1 cellular context compared by ENCODE assay signal in the genomic region with DNA sequence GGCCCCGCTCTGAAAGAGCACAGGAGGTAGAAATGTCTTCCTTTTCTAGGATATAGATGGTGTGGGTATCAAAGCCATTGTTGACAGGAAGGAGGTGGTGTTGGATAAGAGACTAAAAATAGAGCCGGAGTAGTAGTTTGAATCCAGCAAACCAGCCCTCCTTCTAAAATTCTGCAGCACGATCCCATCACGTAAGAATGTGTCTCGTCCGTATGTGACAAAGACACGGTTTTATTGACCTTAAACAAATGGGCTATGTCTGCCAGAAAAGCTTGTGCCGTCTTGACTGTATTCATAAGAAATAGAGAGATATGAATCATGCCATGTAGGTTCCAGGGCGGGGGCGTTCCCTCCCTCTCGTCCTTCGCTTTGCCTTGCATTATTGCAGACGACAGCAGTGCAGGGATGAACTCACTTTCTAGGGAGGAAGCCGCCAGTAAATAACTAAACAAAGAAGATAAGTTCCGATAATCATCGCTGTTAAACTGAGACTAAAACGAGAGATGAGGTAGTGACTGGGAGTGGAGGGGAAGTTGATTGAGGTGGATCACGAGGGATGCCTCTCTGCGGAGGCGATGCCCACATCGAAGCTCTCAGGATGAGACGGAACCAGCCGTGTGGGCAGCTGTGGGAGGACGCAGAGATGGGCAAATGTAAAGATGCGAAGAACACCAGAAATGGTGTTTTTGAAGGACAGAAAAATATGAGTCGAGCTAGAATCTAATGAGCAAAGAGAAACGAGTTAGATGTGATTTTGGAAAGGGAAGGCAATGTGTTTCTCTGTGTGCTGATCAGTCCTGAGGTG.
TF ChIP-seq lines count a peak whose summit lies in the region.

No MANE protein-coding gene starts in this region.

TF ChIP-seq in GM23338, 12 proteins besides CTCF, POLR2A, EP300 and RAD21:
- TF ChIP-seq, protein P1, sequence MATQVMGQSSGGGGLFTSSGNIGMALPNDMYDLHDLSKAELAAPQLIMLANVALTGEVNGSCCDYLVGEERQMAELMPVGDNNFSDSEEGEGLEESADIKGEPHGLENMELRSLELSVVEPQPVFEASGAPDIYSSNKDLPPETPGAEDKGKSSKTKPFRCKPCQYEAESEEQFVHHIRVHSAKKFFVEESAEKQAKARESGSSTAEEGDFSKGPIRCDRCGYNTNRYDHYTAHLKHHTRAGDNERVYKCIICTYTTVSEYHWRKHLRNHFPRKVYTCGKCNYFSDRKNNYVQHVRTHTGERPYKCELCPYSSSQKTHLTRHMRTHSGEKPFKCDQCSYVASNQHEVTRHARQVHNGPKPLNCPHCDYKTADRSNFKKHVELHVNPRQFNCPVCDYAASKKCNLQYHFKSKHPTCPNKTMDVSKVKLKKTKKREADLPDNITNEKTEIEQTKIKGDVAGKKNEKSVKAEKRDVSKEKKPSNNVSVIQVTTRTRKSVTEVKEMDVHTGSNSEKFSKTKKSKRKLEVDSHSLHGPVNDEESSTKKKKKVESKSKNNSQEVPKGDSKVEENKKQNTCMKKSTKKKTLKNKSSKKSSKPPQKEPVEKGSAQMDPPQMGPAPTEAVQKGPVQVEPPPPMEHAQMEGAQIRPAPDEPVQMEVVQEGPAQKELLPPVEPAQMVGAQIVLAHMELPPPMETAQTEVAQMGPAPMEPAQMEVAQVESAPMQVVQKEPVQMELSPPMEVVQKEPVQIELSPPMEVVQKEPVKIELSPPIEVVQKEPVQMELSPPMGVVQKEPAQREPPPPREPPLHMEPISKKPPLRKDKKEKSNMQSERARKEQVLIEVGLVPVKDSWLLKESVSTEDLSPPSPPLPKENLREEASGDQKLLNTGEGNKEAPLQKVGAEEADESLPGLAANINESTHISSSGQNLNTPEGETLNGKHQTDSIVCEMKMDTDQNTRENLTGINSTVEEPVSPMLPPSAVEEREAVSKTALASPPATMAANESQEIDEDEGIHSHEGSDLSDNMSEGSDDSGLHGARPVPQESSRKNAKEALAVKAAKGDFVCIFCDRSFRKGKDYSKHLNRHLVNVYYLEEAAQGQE (IDR thresholded peaks at IDR 0.05; ENCODE audit: unreplicated experiment), result no peak
- TF ChIP-seq, protein P2, sequence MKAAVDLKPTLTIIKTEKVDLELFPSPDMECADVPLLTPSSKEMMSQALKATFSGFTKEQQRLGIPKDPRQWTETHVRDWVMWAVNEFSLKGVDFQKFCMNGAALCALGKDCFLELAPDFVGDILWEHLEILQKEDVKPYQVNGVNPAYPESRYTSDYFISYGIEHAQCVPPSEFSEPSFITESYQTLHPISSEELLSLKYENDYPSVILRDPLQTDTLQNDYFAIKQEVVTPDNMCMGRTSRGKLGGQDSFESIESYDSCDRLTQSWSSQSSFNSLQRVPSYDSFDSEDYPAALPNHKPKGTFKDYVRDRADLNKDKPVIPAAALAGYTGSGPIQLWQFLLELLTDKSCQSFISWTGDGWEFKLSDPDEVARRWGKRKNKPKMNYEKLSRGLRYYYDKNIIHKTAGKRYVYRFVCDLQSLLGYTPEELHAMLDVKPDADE (IDR thresholded peaks at IDR 0.05), result no peak
- TF ChIP-seq CREB1 (CRISPR knock-in tag; IDR thresholded peaks at IDR 0.05; ENCODE audit: low read depth) (no peak), EZH2 (IDR thresholded peaks at IDR 0.05; ENCODE audit: low read depth, unreplicated experiment) (no peak), POLR2AphosphoS5 (IDR thresholded peaks at IDR 0.05; ENCODE audit: low read depth) (no peak)
- TF ChIP-seq, protein P3, sequence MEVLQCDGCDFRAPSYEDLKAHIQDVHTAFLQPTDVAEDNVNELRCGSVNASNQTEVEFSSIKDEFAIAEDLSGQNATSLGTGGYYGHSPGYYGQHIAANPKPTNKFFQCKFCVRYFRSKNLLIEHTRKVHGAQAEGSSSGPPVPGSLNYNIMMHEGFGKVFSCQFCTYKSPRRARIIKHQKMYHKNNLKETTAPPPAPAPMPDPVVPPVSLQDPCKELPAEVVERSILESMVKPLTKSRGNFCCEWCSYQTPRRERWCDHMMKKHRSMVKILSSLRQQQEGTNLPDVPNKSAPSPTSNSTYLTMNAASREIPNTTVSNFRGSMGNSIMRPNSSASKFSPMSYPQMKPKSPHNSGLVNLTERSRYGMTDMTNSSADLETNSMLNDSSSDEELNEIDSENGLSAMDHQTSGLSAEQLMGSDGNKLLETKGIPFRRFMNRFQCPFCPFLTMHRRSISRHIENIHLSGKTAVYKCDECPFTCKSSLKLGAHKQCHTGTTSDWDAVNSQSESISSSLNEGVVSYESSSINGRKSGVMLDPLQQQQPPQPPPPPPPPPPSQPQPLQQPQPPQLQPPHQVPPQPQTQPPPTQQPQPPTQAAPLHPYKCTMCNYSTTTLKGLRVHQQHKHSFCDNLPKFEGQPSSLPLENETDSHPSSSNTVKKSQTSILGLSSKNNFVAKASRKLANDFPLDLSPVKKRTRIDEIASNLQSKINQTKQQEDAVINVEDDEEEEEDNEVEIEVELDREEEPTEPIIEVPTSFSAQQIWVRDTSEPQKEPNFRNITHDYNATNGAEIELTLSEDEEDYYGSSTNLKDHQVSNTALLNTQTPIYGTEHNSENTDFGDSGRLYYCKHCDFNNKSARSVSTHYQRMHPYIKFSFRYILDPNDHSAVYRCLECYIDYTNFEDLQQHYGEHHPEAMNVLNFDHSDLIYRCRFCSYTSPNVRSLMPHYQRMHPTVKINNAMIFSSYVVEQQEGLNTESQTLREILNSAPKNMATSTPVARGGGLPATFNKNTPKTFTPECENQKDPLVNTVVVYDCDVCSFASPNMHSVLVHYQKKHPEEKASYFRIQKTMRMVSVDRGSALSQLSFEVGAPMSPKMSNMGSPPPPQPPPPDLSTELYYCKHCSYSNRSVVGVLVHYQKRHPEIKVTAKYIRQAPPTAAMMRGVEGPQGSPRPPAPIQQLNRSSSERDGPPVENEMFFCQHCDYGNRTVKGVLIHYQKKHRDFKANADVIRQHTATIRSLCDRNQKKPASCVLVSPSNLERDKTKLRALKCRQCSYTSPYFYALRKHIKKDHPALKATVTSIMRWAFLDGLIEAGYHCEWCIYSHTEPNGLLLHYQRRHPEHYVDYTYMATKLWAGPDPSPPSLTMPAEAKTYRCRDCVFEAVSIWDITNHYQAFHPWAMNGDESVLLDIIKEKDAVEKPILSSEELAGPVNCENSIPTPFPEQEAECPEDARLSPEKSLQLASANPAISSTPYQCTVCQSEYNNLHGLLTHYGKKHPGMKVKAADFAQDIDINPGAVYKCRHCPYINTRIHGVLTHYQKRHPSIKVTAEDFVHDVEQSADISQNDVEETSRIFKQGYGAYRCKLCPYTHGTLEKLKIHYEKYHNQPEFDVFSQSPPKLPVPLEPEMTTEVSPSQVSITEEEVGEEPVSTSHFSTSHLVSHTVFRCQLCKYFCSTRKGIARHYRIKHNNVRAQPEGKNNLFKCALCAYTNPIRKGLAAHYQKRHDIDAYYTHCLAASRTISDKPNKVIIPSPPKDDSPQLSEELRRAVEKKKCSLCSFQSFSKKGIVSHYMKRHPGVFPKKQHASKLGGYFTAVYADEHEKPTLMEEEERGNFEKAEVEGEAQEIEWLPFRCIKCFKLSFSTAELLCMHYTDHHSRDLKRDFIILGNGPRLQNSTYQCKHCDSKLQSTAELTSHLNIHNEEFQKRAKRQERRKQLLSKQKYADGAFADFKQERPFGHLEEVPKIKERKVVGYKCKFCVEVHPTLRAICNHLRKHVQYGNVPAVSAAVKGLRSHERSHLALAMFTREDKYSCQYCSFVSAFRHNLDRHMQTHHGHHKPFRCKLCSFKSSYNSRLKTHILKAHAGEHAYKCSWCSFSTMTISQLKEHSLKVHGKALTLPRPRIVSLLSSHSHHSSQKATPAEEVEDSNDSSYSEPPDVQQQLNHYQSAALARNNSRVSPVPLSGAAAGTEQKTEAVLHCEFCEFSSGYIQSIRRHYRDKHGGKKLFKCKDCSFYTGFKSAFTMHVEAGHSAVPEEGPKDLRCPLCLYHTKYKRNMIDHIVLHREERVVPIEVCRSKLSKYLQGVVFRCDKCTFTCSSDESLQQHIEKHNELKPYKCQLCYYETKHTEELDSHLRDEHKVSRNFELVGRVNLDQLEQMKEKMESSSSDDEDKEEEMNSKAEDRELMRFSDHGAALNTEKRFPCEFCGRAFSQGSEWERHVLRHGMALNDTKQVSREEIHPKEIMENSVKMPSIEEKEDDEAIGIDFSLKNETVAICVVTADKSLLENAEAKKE (CRISPR knock-in tag; IDR thresholded peaks at IDR 0.05), result no peak
